In the genomic region with DNA sequence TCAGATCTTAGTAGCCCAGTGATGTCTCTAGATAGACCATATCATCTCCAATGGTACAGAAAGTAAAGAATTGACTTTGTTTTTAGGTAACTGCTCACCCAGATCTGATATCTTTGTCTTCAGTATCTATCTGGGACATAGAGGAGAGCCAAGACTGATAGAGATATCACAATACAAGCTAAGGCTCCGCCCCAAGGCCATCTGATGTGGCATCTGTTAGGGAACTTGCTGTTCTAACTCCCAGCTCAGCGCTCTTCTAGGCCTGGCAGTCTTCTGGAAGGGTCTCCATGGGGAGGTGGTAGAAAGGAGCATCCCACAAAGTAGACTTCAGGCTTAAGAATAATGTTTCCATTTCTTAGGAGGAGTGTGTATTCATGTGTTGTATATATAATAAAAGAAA, we compare ENCODE assay signal across 21 cellular contexts.
"Had no signal": no experiment of that assay in that cellular context is flagged by ENCODE, and none has a peak within 500 bp of the region (broad histone marks: within the 10 kb centered on the region; RNA-seq: fewer than 3 reads in every experiment).

No MANE protein-coding gene starts in this region.

- DNase-seq: activated CD4-positive, alpha-beta T cell treated with anti-CD3 and anti-CD28 coated beads for 1 hour; activated CD4-positive, alpha-beta T cell treated with anti-CD3 and anti-CD28 coated beads, Interleukin-2, amount 50 U/mL, for 4 hours; activated gamma-delta T cell; activated T-cell treated with anti-CD3 and anti-CD28 coated beads, Interleukin-2, amount 50 U/mL, for 1 hour; effector CD8-positive, alpha-beta T cell; foreskin melanocyte; heart left ventricle; immature natural killer cell; psoas muscle; right lobe of liver; SK-N-SH; stimulated activated CD4-positive, alpha-beta T cell treated with anti-CD3 and anti-CD28 coated beads, Interleukin-4, amount 100 ng/mL, for 4 hours; stimulated activated CD8-positive, alpha-beta memory T cell treated with anti-CD3 and anti-CD28 coated beads, Interleukin-4, amount 100 ng/mL, for 48 hours; stimulated activated naive CD8-positive, alpha-beta T cell treated with anti-CD3 and anti-CD28 coated beads, Interleukin-15, Interleukin-2, amounts not matched to agents 100 U/mL and 50 U/mL, for 24 hours; T-cell; T1000 had no signal

- H3K27me3 ChIP-seq: heart left ventricle, right lobe of liver, suprapubic skin had no signal

- H3K4me1 ChIP-seq: suprapubic skin had no signal

- H3K9me3 ChIP-seq: heart left ventricle, psoas muscle, right lobe of liver, SK-N-SH, suprapubic skin had no signal

- H3K27me3 Mint-ChIP-seq: central memory CD8-positive, alpha-beta T cell; T-cell; type B pancreatic cell had no signal

- H3K27ac Mint-ChIP-seq: nephron, T-cell had no signal

- H3K27ac ChIP-seq: heart left ventricle, psoas muscle, right lobe of liver, suprapubic skin had no signal

- H3K4me3 ChIP-seq: heart left ventricle, psoas muscle, right lobe of liver, smooth muscle cell, suprapubic skin had no signal

- H3K4me3 Mint-ChIP-seq: central memory CD8-positive, alpha-beta T cell; immature natural killer cell; nephron; T-cell; type B pancreatic cell had no signal

- H3K9me3 Mint-ChIP-seq: central memory CD8-positive, alpha-beta T cell; immature natural killer cell; nephron; T-cell; type B pancreatic cell had no signal
